In genomic region chr3:122030381-122031122, GRCh38 we compare ENCODE assay signal across 9 cellular contexts. TPM values are rescaled to one million over a fixed set of nuclear protein-coding genes. Genes with fewer than 3 reads are reported as not detected.
DNase-seq lines count a peak whose midpoint lies in the region; ATAC-seq and TF ChIP-seq lines count a peak whose summit lies in the region.
"Had no signal": no experiment of that assay in that cellular context is flagged by ENCODE, and none has a peak within 500 bp of the region (broad histone marks: within the 10 kb centered on the region; RNA-seq: fewer than 3 reads in every experiment).

No MANE protein-coding gene starts in this region.

- DNase-seq in HCEC 1CT (peak; percentile 2), NB4 (ENCODE audit: low read depth) (peak; percentile 9), mucosa of descending colon (no peak), NCI-H2029 treated with DMSO at 0.1 percent for 48 hours (lab: John Stamatoyannopoulos, UW) (no peak), NCI-H2107 (lab: John Stamatoyannopoulos, UW) (no peak), NCI-H510A (lab: John Stamatoyannopoulos, UW) (no peak)
- DNase-seq: right lobe of liver had no signal

- ATAC-seq in GM18520 (IDR thresholded peaks at IDR 0.05; ENCODE audit: unreplicated experiment) (peak; percentile 54), mucosa of descending colon (peak; percentile 29)
- ATAC-seq: right lobe of liver had no signal

- H3K36me3 ChIP-seq in mucosa of descending colon (ENCODE audit: low read depth) = no peaks in the 10 kb centered on the region
- H3K36me3 ChIP-seq: right lobe of liver had no signal

- TF ChIP-seq CTCF in NB4 (IDR thresholded peaks at IDR 0.05; ENCODE audit: low read depth, low read length) (no peak), mucosa of descending colon (IDR thresholded peaks at IDR 0.05) (no peak)

- H3K4me3 ChIP-seq in NB4 (ENCODE audit: low read depth, low read length) = no peak overlapping the region
- H3K4me3 ChIP-seq in mucosa of descending colon = no peak overlapping the region
- H3K4me3 ChIP-seq: right lobe of liver had no signal

- no peaks in the 10 kb centered on the region for H3K9me3 ChIP-seq in mucosa of descending colon
- H3K9me3 ChIP-seq: right lobe of liver had no signal

- TF ChIP-seq POLR2A in NB4 (IDR thresholded peaks at IDR 0.05; ENCODE audit: extremely low read depth, insufficient read length) = no peak

- no peaks in the 10 kb centered on the region for H3K4me1 ChIP-seq in mucosa of descending colon (ENCODE audit: low read depth)
- H3K4me1 ChIP-seq: right lobe of liver had no signal

- intact Hi-C loops in mucosa of descending colon (cut with DNase I, micrococcal nuclease) = no loop called here

RNA-seq across cellular contexts. Expression of gene ILDR1, which starts 8.5 kb away (rescaled TPM):
- 10 to 100 TPM; 10.9 to 36.8 (median 17.2) TPM for total RNA-seq in mucosa of descending colon
- total RNA-seq: cerebellum had no signal

RNA-seq across cellular contexts. Expression of gene CD86, which starts 24.6 kb away (rescaled TPM):
- 1 to 10 TPM; 3.7 to 5.8 (median 5.1) TPM for total RNA-seq in mucosa of descending colon

Comparison
In these comparisons a context has a peak if more than half of its experiments do, and no peak if none do; other contexts are left out.
1. DNase-seq: peak in HCEC 1CT (single experiment) and NB4 (single experiment); none in mucosa of descending colon (0 of 3), NCI-H2029 treated with DMSO at 0.1 percent for 48 hours (single experiment), NCI-H2107 (single experiment) and NCI-H510A (single experiment).